ENCODE assay signal across 1 cellular context in the genomic region with DNA sequence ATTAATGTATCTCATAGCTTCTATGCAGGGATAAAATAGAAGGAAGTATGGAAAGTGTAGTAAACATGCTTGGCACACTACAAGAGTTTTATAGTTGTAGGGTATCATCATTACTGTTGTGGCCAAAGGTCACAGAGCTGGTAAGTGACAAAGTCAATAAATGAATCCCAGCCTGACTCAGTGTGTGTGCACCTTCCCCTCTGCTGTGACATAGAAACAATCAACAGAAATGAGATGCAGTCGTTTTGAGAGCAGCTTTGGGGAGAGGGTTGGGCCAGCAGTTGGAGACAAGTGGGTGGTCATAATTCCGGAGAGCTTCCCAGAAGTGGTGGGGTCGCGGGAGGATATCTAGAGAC.
TF ChIP-seq lines count a peak whose summit lies in the region.

No MANE protein-coding gene starts in this region.

TF ChIP-seq in IMR-90, 13 proteins besides CTCF, POLR2A, EP300 and RAD21 (continued from another document):
- TF ChIP-seq, protein P1, sequence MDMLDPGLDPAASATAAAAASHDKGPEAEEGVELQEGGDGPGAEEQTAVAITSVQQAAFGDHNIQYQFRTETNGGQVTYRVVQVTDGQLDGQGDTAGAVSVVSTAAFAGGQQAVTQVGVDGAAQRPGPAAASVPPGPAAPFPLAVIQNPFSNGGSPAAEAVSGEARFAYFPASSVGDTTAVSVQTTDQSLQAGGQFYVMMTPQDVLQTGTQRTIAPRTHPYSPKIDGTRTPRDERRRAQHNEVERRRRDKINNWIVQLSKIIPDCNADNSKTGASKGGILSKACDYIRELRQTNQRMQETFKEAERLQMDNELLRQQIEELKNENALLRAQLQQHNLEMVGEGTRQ (IDR thresholded peaks at IDR 0.05; ENCODE audit: low read depth, low read length), result no peak
- no peak for TF ChIP-seq BHLHE40 (IDR thresholded peaks at IDR 0.05; ENCODE audit: low read depth, low read length)
- TF ChIP-seq FOS (IDR thresholded peaks at IDR 0.05; ENCODE audit: low read depth, low read length), result no peak
- no peak for TF ChIP-seq RCOR1 (IDR thresholded peaks at IDR 0.05; ENCODE audit: insufficient replicate concordance, low read length)
- TF ChIP-seq CEBPB (IDR thresholded peaks at IDR 0.05; ENCODE audit: low read depth, low read length), result no peak
- no peak for TF ChIP-seq RFX5 (IDR thresholded peaks at IDR 0.05; ENCODE audit: low read depth, low read length)
- TF ChIP-seq MXI1 (IDR thresholded peaks at IDR 0.05; ENCODE audit: borderline replicate concordance, low read depth, low read length), result no peak
